In the genomic region with DNA sequence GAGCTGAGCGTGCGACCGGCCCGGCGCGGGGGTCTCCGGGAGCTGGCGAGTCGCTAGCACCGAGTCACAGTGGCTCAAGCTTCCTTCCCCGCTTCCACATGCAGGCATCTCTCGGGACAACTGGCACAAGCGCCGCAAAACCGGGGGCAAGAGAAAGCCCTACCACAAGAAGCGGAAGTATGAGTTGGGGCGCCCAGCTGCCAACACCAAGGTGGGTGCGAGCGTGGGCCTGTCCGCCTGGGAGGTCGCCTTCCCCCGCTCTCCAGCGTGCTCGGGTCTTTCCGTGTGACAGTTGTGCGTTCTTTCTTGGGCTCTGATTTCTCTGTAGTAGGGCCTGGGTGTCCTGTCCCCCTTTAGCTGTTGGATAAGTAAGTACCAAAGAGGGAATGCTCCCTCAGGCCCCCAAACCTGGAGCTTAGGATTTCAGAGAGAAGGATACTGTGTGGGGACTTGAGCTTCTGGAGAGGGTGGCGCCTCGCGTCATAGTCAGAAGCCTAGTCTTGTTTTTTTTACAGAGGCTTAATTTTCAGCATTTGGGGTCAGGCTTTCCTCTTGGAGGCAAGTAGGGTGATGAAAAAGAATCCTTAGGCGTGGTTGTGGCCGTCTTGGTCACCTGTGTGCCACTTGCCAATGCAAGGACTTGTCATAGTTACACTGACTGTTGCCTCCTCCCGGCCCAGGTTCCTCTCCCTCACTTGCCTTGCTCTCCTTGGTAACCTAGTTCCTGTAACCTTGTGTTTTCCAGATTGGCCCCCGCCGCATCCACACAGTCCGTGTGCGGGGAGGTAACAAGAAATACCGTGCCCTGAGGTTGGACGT, we compare ENCODE assay signal across 1 cellular context.
TF ChIP-seq lines count a peak whose summit lies in the region.

No MANE protein-coding gene starts in this region.

TF ChIP-seq in HepG2, 621 proteins besides CTCF, POLR2A, EP300 and RAD21 (continued from another document and continues in another):
- TF ChIP-seq, protein P1, sequence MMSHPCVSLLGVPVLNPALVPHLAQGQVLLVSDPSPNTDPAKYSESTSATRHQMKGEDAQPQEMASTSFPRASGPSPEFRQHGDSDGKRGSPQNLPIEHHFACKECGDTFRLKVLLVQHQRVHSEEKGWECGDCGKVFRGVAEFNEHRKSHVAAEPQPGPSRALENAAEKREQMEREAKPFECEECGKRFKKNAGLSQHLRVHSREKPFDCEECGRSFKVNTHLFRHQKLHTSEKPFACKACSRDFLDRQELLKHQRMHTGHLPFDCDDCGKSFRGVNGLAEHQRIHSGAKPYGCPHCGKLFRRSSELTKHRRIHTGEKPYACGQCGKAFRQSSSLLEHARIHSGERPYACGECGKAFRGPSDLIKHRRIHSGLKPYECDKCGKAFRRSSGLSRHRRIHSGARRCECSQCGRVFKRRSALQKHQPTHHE (CRISPR knock-in tag; IDR thresholded peaks at IDR 0.05; ENCODE audit: borderline replicate concordance): no peak
- TF ChIP-seq HNRNPL (IDR thresholded peaks at IDR 0.05; ENCODE audit: low read depth, low read length): 0 out of 2 replicates have a peak, but pooled peaks have one; percentile 35
- TF ChIP-seq, protein P2, sequence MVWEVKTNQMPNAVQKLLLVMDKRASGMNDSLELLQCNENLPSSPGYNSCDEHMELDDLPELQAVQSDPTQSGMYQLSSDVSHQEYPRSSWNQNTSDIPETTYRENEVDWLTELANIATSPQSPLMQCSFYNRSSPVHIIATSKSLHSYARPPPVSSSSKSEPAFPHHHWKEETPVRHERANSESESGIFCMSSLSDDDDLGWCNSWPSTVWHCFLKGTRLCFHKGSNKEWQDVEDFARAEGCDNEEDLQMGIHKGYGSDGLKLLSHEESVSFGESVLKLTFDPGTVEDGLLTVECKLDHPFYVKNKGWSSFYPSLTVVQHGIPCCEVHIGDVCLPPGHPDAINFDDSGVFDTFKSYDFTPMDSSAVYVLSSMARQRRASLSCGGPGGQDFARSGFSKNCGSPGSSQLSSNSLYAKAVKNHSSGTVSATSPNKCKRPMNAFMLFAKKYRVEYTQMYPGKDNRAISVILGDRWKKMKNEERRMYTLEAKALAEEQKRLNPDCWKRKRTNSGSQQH (CRISPR knock-in tag; IDR thresholded peaks at IDR 0.05; ENCODE audit: low read depth): no peak
- TF ChIP-seq, protein P3, sequence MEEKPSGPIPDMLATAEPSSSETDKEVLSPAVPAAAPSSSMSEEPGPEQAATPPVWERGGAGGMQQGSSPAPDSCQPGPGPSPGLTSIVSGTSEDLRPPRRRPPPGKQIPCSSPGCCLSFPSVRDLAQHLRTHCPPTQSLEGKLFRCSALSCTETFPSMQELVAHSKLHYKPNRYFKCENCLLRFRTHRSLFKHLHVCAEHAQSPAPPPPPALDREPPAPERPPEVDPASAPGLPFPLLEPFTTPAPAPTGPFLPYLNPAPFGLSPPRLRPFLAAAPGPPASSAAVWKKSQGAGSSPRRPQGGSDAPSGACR (CRISPR knock-in tag; IDR thresholded peaks at IDR 0.05): no peak
- TF ChIP-seq GZF1 (CRISPR knock-in tag; IDR thresholded peaks at IDR 0.05): no peak
- no peak for TF ChIP-seq ZNF143 (CRISPR knock-in tag; IDR thresholded peaks at IDR 0.05)
- no peak for TF ChIP-seq ZNF446 (CRISPR knock-in tag; IDR thresholded peaks at IDR 0.05)
- TF ChIP-seq TCF7L2 (IDR thresholded peaks at IDR 0.05; ENCODE audit: low read depth, low read length): no peak
- TF ChIP-seq, protein P4, sequence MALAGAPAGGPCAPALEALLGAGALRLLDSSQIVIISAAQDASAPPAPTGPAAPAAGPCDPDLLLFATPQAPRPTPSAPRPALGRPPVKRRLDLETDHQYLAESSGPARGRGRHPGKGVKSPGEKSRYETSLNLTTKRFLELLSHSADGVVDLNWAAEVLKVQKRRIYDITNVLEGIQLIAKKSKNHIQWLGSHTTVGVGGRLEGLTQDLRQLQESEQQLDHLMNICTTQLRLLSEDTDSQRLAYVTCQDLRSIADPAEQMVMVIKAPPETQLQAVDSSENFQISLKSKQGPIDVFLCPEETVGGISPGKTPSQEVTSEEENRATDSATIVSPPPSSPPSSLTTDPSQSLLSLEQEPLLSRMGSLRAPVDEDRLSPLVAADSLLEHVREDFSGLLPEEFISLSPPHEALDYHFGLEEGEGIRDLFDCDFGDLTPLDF (CRISPR knock-in tag; IDR thresholded peaks at IDR 0.05): no peak
- TF ChIP-seq POLR2AphosphoS5 (IDR thresholded peaks at IDR 0.05; ENCODE audit: low read depth, low read length): no peak
- TF ChIP-seq ZC3H4 (CRISPR knock-in tag; IDR thresholded peaks at IDR 0.05; ENCODE audit: borderline replicate concordance): no peak
- TF ChIP-seq, protein P5, sequence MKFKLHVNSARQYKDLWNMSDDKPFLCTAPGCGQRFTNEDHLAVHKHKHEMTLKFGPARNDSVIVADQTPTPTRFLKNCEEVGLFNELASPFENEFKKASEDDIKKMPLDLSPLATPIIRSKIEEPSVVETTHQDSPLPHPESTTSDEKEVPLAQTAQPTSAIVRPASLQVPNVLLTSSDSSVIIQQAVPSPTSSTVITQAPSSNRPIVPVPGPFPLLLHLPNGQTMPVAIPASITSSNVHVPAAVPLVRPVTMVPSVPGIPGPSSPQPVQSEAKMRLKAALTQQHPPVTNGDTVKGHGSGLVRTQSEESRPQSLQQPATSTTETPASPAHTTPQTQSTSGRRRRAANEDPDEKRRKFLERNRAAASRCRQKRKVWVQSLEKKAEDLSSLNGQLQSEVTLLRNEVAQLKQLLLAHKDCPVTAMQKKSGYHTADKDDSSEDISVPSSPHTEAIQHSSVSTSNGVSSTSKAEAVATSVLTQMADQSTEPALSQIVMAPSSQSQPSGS (CRISPR knock-in tag; IDR thresholded peaks at IDR 0.05): no peak
- no peak for TF ChIP-seq ZNF883 (CRISPR knock-in tag; IDR thresholded peaks at IDR 0.05; ENCODE audit: not compliant biosample characterization)
- TF ChIP-seq ZNF550 (CRISPR knock-in tag; IDR thresholded peaks at IDR 0.05; ENCODE audit: borderline replicate concordance): no peak
- TF ChIP-seq, protein P6, sequence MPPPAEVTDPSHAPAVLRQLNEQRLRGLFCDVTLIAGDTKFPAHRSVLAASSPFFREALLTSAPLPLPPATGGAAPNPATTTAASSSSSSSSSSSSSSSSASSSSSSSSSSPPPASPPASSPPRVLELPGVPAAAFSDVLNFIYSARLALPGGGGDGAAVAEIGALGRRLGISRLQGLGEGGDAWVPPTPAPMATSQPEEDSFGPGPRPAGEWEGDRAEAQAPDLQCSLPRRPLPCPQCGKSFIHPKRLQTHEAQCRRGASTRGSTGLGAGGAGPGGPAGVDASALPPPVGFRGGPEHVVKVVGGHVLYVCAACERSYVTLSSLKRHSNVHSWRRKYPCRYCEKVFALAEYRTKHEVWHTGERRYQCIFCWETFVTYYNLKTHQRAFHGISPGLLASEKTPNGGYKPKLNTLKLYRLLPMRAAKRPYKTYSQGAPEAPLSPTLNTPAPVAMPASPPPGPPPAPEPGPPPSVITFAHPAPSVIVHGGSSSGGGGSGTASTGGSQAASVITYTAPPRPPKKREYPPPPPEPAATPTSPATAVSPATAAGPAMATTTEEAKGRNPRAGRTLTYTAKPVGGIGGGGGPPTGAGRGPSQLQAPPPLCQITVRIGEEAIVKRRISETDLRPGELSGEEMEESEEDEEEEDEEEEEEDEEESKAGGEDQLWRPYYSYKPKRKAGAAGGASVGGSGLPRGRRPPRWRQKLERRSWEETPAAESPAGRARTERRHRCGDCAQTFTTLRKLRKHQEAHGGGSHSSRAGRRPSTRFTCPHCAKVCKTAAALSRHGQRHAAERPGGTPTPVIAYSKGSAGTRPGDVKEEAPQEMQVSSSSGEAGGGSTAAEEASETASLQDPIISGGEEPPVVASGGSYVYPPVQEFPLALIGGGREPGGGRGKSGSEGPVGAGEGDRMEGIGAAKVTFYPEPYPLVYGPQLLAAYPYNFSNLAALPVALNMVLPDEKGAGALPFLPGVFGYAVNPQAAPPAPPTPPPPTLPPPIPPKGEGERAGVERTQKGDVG (CRISPR knock-in tag; IDR thresholded peaks at IDR 0.05; ENCODE audit: borderline replicate concordance): no peak
- no peak for TF ChIP-seq SMYD3 (CRISPR knock-in tag; IDR thresholded peaks at IDR 0.05)
- TF ChIP-seq, protein P7, sequence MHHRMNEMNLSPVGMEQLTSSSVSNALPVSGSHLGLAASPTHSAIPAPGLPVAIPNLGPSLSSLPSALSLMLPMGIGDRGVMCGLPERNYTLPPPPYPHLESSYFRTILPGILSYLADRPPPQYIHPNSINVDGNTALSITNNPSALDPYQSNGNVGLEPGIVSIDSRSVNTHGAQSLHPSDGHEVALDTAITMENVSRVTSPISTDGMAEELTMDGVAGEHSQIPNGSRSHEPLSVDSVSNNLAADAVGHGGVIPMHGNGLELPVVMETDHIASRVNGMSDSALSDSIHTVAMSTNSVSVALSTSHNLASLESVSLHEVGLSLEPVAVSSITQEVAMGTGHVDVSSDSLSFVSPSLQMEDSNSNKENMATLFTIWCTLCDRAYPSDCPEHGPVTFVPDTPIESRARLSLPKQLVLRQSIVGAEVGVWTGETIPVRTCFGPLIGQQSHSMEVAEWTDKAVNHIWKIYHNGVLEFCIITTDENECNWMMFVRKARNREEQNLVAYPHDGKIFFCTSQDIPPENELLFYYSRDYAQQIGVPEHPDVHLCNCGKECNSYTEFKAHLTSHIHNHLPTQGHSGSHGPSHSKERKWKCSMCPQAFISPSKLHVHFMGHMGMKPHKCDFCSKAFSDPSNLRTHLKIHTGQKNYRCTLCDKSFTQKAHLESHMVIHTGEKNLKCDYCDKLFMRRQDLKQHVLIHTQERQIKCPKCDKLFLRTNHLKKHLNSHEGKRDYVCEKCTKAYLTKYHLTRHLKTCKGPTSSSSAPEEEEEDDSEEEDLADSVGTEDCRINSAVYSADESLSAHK (CRISPR knock-in tag; IDR thresholded peaks at IDR 0.05; ENCODE audit: borderline replicate concordance): no peak
- TF ChIP-seq ZNF343 (CRISPR knock-in tag; IDR thresholded peaks at IDR 0.05): 0 out of 2 replicates have a peak, but pooled peaks have one; percentile 40
- no peak for TF ChIP-seq ZNF337 (CRISPR knock-in tag; IDR thresholded peaks at IDR 0.05; ENCODE audit: borderline replicate concordance, low read depth)
- no peak for TF ChIP-seq HNRNPLL (IDR thresholded peaks at IDR 0.05; ENCODE audit: low read depth, low read length, poor library complexity, severe bottlenecking)
- no peak for TF ChIP-seq HMGA1 (CRISPR knock-in tag; conservative IDR thresholded peaks at IDR 0.05)
- TF ChIP-seq, protein P8, sequence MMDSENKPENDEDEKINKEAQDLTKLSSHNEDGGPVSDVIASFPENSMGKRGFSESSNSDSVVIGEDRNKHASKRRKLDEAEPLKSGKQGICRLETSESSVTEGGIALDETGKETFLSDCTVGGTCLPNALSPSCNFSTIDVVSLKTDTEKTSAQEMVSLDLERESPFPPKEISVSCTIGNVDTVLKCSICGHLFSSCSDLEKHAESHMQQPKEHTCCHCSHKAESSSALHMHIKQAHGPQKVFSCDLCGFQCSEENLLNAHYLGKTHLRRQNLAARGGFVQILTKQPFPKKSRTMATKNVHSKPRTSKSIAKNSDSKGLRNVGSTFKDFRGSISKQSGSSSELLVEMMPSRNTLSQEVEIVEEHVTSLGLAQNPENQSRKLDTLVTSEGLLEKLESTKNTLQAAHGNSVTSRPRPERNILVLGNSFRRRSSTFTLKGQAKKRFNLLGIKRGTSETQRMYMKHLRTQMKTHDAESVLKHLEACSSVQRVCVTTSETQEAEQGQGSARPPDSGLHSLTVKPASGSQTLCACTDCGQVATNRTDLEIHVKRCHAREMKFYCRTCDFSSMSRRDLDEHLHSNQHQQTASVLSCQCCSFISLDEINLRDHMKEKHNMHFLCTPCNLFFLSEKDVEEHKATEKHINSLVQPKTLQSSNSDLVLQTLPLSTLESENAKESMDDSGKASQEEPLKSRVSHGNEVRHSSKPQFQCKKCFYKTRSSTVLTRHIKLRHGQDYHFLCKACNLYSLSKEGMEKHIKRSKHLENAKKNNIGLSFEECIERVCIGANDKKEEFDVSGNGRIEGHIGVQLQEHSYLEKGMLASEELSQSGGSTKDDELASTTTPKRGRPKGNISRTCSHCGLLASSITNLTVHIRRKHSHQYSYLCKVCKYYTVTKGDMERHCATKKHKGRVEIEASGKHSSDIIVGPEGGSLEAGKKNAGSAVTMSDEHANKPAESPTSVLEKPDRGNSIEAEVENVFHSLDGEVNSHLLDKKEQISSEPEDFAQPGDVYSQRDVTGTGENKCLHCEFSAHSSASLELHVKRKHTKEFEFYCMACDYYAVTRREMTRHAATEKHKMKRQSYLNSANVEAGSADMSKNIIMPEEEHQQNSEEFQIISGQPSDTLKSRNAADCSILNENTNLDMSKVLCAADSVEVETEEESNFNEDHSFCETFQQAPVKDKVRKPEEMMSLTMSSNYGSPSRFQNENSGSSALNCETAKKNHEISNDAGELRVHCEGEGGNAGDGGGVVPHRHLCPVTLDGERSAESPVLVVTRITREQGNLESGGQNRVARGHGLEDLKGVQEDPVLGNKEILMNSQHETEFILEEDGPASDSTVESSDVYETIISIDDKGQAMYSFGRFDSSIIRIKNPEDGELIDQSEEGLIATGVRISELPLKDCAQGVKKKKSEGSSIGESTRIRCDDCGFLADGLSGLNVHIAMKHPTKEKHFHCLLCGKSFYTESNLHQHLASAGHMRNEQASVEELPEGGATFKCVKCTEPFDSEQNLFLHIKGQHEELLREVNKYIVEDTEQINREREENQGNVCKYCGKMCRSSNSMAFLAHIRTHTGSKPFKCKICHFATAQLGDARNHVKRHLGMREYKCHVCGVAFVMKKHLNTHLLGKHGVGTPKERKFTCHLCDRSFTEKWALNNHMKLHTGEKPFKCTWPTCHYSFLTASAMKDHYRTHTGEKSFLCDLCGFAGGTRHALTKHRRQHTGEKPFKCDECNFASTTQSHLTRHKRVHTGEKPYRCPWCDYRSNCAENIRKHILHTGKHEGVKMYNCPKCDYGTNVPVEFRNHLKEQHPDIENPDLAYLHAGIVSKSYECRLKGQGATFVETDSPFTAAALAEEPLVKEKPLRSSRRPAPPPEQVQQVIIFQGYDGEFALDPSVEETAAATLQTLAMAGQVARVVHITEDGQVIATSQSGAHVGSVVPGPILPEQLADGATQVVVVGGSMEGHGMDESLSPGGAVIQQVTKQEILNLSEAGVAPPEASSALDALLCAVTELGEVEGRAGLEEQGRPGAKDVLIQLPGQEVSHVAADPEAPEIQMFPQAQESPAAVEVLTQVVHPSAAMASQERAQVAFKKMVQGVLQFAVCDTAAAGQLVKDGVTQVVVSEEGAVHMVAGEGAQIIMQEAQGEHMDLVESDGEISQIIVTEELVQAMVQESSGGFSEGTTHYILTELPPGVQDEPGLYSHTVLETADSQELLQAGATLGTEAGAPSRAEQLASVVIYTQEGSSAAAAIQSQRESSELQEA (CRISPR knock-in tag; IDR thresholded peaks at IDR 0.05; ENCODE audit: not compliant biosample characterization): no peak
- no peak for TF ChIP-seq ZNF296 (CRISPR knock-in tag; conservative IDR thresholded peaks at IDR 0.05)
- no peak for TF ChIP-seq ZFP36L1 (CRISPR knock-in tag; IDR thresholded peaks at IDR 0.05)
- peak; percentile 69; the same call in 1 of the 2 replicates for TF ChIP-seq ZFP41 (CRISPR knock-in tag; IDR thresholded peaks at IDR 0.05; ENCODE audit: borderline replicate concordance)
- TF ChIP-seq MAZ (IDR thresholded peaks at IDR 0.05; ENCODE audit: borderline replicate concordance, low read depth, low read length): no peak
- no peak for TF ChIP-seq MAZ (CRISPR knock-in tag; IDR thresholded peaks at IDR 0.05; ENCODE audit: low read depth)
- peak; percentile 41; the same call in 1 of the 2 replicates for TF ChIP-seq ZNF761 (CRISPR knock-in tag; conservative IDR thresholded peaks at IDR 0.05)
- 0 out of 2 replicates have a peak, but pooled peaks have one; percentile 43 for TF ChIP-seq ZNF678 (CRISPR knock-in tag; IDR thresholded peaks at IDR 0.05)
- TF ChIP-seq SIN3A (IDR thresholded peaks at IDR 0.05; ENCODE audit: borderline replicate concordance, low read depth, low read length): no peak
- no peak for TF ChIP-seq REXO4 (CRISPR knock-in tag; IDR thresholded peaks at IDR 0.05; ENCODE audit: borderline replicate concordance)
